15 cellular contexts compared by ENCODE assay signal in genomic region chr11:35784699-35785098, GRCh38.
DNase-seq lines count a peak whose midpoint lies in the region; ATAC-seq and TF ChIP-seq lines count a peak whose summit lies in the region.
"Had no signal": no experiment of that assay in that cellular context is flagged by ENCODE, and none has a peak within 500 bp of the region (broad histone marks: within the 10 kb centered on the region; RNA-seq: fewer than 3 reads in every experiment).

No MANE protein-coding gene starts in this region.

- ATAC-seq in GM18907 (IDR thresholded peaks at IDR 0.05; ENCODE audit: unreplicated experiment) (peak; percentile 47), HG02642 (IDR thresholded peaks at IDR 0.05; ENCODE audit: poor library complexity, unreplicated experiment) (peak; percentile 47), HG03575 (IDR thresholded peaks at IDR 0.05; ENCODE audit: extremely low read depth, insufficient number of reproducible peaks, low FRiP score, unreplicated experiment) (peak; percentile 41), GM21526 (IDR thresholded peaks at IDR 0.05; ENCODE audit: low FRiP score, unreplicated experiment) (no peak)

- no peak for TF ChIP-seq CTCF in GM13977 (IDR thresholded peaks at IDR 0.05; ENCODE audit: extremely low read depth, insufficient read depth, missing control alignments)

- in situ Hi-C loops in GM13977 (cut with MboI; ENCODE audit: low pct_unique_long_range_greater_than_20kb, low sequenced_read_pairs, unreplicated experiment), result no loop called here

- DNase-seq in GM13977 (ENCODE audit: low spot score), result peak; percentile 28
- DNase-seq in SIG-M5 (lab: John Stamatoyannopoulos, UW), result no peak
- no peak for DNase-seq in NOMO-1 treated with dmso at 0.1 percent for 144 hours (lab: John Stamatoyannopoulos, UW; ENCODE audit: unreplicated experiment)
- no peak for DNase-seq in NCI-H2196 (lab: John Stamatoyannopoulos, UW; ENCODE audit: unreplicated experiment)
- DNase-seq: activated naive CD4-positive, alpha-beta T cell treated with anti-CD3 and anti-CD28 coated beads for 36 hours; DND-41; endodermal cell; GM23248; MM.1S; nucleus accumbens; stimulated activated naive CD4-positive, alpha-beta T cell treated with Interleukin-2 at 50 U/mL for 16 hours had no signal
